ENCODE assay signal across 16 cellular contexts in the genomic region with DNA sequence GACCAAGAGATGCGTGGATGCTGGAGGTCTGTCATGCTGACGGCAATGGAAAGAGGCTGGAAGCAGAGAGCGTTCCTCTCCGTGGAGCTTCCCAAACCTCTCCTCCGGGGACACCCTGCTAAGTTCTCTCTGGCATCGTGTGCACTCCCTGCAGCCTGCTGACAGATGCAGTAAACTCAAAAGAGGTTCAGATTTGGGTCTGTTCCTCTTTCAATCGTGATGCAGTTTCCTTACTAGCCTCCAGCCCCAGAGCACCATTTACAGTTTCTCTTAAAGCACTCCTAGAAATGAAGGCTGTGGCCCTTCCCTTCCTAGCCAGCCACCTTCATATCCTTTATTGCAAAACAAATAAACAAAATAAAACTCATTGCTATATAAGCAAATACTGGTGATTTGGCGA.
"Had no signal": no experiment of that assay in that cellular context is flagged by ENCODE, and none has a peak within 500 bp of the region (broad histone marks: within the 10 kb centered on the region; RNA-seq: fewer than 3 reads in every experiment).

No MANE protein-coding gene starts in this region.

- H3K27ac ChIP-seq: brain microvascular endothelial cell, heart right ventricle, tibial artery, uterus had no signal

- H3K36me3 ChIP-seq: uterus had no signal

- ATAC-seq: effector memory CD8-positive, alpha-beta T cell; left colon; naive thymus-derived CD8-positive, alpha-beta T cell; stimulated activated memory B cell treated with anti-CD40 and anti-IgM and Interleukin-4, amounts not matched to agents 10 μg/mL and 1 μg/mL and 100 μg/mL, for 72 hours had no signal

- DNase-seq: activated CD4-positive, alpha-beta T cell treated with anti-CD3 and anti-CD28 coated beads, Interleukin-2, amount 10 ng/mL, durations not matched to agents 7 days and 5 days; activated CD4-positive, CD25-positive, alpha-beta regulatory T cell; activated CD8-positive, alpha-beta memory T cell treated with anti-CD3 and anti-CD28 coated beads for 24 hours; activated gamma-delta T cell treated with Interleukin-2 at 50 U/mL for 16 hours; activated naive CD8-positive, alpha-beta T cell treated with anti-CD3 and anti-CD28 coated beads for 36 hours; amygdala; brain microvascular endothelial cell; effector memory CD8-positive, alpha-beta T cell; heart right ventricle; left colon; naive thymus-derived CD8-positive, alpha-beta T cell; posterior cingulate gyrus; stimulated activated CD4-positive, alpha-beta T cell treated with anti-CD3 and anti-CD28 coated beads, Interleukin-2, amount 100 ng/mL, for 48 hours; tibial artery; uterus had no signal

- H3K9me3 ChIP-seq: heart right ventricle, tibial artery, uterus had no signal

- H3K4me3 ChIP-seq: heart right ventricle, tibial artery, uterus had no signal

- H3K27me3 ChIP-seq: brain microvascular endothelial cell, heart right ventricle, tibial artery, uterus had no signal

- H3K4me1 ChIP-seq: heart right ventricle, tibial artery, uterus had no signal
